Comparison of ENCODE assay signal across 8 cellular contexts in the genomic region with DNA sequence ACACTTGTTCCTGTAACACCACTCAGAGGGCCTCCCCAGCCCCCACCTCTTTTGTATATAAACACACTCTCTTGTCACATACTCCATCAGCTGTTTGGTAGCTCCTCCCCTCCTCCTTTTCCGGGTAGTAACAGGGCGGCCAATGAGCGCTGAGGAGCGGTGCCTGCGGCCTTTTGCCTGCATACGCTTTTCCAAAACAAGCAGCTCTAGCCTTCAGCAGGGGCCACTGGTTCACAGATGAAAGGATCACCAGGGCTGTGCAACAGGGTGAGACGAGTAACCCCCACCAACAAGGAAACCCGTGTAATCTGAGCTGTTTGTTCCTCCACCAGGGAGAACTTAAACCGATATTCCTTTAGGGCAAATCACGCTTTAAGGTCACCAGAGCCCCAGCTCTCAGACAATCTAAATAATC. TPM values are rescaled to one million over a fixed set of nuclear protein-coding genes. Genes with fewer than 3 reads are reported as not detected.
DNase-seq lines count a peak whose midpoint lies in the region; ATAC-seq and TF ChIP-seq lines count a peak whose summit lies in the region.

No MANE protein-coding gene starts in this region.

- H3K27me3 ChIP-seq in colonic mucosa, result no peaks in the 10 kb centered on the region

- peak; percentile 93 for DNase-seq in NCI-H2196 (lab: John Stamatoyannopoulos, UW; ENCODE audit: unreplicated experiment)
- peak; percentile 91 for DNase-seq in activated CD4-positive, alpha-beta T cell treated with anti-CD3 and anti-CD28 coated beads for 36 hours
- peak; percentile 94 for DNase-seq in colonic mucosa
- DNase-seq in left colon, result peak; percentile 89 to 93
- DNase-seq in stimulated activated CD4-positive, alpha-beta T cell treated with anti-CD3 and anti-CD28 coated beads, Interleukin-1b, Interleukin-23, amount 100 ng/mL, for 4 hours (ENCODE audit: low read depth in 2 of 2), result peak; percentile 49 to 63

- peak overlapping the region; percentile 93 for H3K27ac ChIP-seq in 22Rv1
- peak overlapping the region; percentile 96 for H3K27ac ChIP-seq in colonic mucosa

- no peak overlapping the region for H3K27ac Mint-ChIP-seq in activated CD4-positive, alpha-beta T cell treated with anti-CD3 and anti-CD28 coated beads for 36 hours

- H3K36me3 Mint-ChIP-seq in activated CD4-positive, alpha-beta T cell treated with anti-CD3 and anti-CD28 coated beads for 36 hours (ENCODE audit: low read depth), result peaks cover 6% of the 10 kb centered on the region

- H3K4me3 ChIP-seq in colonic mucosa, result peak overlapping the region; percentile 63

- peaks cover 19% of the 10 kb centered on the region for H3K4me1 Mint-ChIP-seq in activated CD4-positive, alpha-beta T cell treated with anti-CD3 and anti-CD28 coated beads for 36 hours

- H3K9ac ChIP-seq in colonic mucosa (ENCODE audit: low read depth in 2 of 2, low read length in 2 of 2), result peak overlapping the region; percentile 15 to 99

- no peaks in the 10 kb centered on the region for H3K9me3 ChIP-seq in colonic mucosa

- H3K4me1 ChIP-seq in colonic mucosa, result no peaks in the 10 kb centered on the region

- peak; percentile 40 for ATAC-seq in GM18517 (IDR thresholded peaks at IDR 0.05; ENCODE audit: unreplicated experiment)
- ATAC-seq in HG03045 (IDR thresholded peaks at IDR 0.05; ENCODE audit: unreplicated experiment), result peak; percentile 50
- ATAC-seq in activated CD4-positive, alpha-beta T cell treated with anti-CD3 and anti-CD28 coated beads for 36 hours, result peak; percentile 64
- ATAC-seq in left colon, result peak; percentile 78

- CTCF ChIA-PET in activated CD4-positive, alpha-beta T cell treated with anti-CD3 and anti-CD28 coated beads for 36 hours (lab: Charles Lee), result interaction anchor here (0.6 to 3.2 kb wide), 4 partner anchors 61 to 582 kb away, joined by 3 to 13 read pairs (median 4); no protein-coding TSS in a partner anchor

- POLR2A ChIA-PET in activated CD4-positive, alpha-beta T cell treated with anti-CD3 and anti-CD28 coated beads for 36 hours (lab: Charles Lee), result interaction anchor here (0.5 to 1.0 kb wide), 3 partner anchors 11 to 62 kb away, joined by 3 read pairs; no protein-coding TSS in a partner anchor

- TF ChIP-seq CTCF in 22Rv1 (IDR thresholded peaks at IDR 0.05), result no peak
- TF ChIP-seq CTCF in colonic mucosa (IDR thresholded peaks at IDR 0.05), result no peak

- intact Hi-C loops in activated CD4-positive, alpha-beta T cell treated with anti-CD3 and anti-CD28 coated beads for 36 hours (cut with DNase I, micrococcal nuclease), result loop anchor here in 1 of 2 experiments (1.0 to 2.0 kb wide), 2 partner anchors 61 to 446 kb away; a partner anchor contains a TSS
- intact Hi-C loops in colonic mucosa (cut with DNase I), result no loop called here
- intact Hi-C loops in left colon (cut with DNase I, micrococcal nuclease), result no loop called here

- H3K27me3 Mint-ChIP-seq in activated CD4-positive, alpha-beta T cell treated with anti-CD3 and anti-CD28 coated beads for 36 hours, result no peaks in the 10 kb centered on the region

- no peaks in the 10 kb centered on the region for H3K36me3 ChIP-seq in colonic mucosa

- no peaks in the 10 kb centered on the region for H3K9me3 Mint-ChIP-seq in activated CD4-positive, alpha-beta T cell treated with anti-CD3 and anti-CD28 coated beads for 36 hours (ENCODE audit: low read depth)

- no peak overlapping the region for H3K4me3 Mint-ChIP-seq in activated CD4-positive, alpha-beta T cell treated with anti-CD3 and anti-CD28 coated beads for 36 hours

RNA-seq across cellular contexts. Expression of a gene that starts 3.9 kb away (rescaled TPM):
- 10 to 100 TPM; 25.6 to 40.7 TPM for total RNA-seq in activated CD4-positive, alpha-beta T cell treated with anti-CD3 and anti-CD28 coated beads for 36 hours
- total RNA-seq in colonic mucosa (10 to 100 TPM; 38.4 to 65.8 TPM), left colon (10 to 100 TPM; 32.2 to 49.1 TPM)

Comparison
In these comparisons a context has a peak if more than half of its experiments do, and no peak if none do; other contexts are left out.
1. Peak in every context shown above with its lines: DNase-seq, ATAC-seq, H3K4me3 ChIP-seq and H3K27ac ChIP-seq.